ENCODE assay signal across 15 cellular contexts in genomic region chrX:12789976-12790375, GRCh38. TPM values are rescaled to one million over a fixed set of nuclear protein-coding genes. Genes with fewer than 3 reads are reported as not detected.
A peak's percentile ranks its signal among the peaks of the same experiment; 100 is the strongest.
DNase-seq lines count a peak whose midpoint lies in the region; ATAC-seq and TF ChIP-seq lines count a peak whose summit lies in the region.
"Had no signal": no experiment of that assay in that cellular context is flagged by ENCODE, and none has a peak within 500 bp of the region (broad histone marks: within the 10 kb centered on the region; RNA-seq: fewer than 3 reads in every experiment).

No MANE protein-coding gene starts in this region.

- TF ChIP-seq EP300 in upper lobe of left lung (IDR thresholded peaks at IDR 0.05), result no peak

- no peaks in the 10 kb centered on the region for H3K27me3 ChIP-seq in upper lobe of left lung
- H3K27me3 ChIP-seq: upper lobe of right lung had no signal

- CTCF ChIA-PET in activated naive CD4-positive, alpha-beta T cell treated with anti-CD3 and anti-CD28 coated beads, Interleukin-2, amount 10 ng/mL, durations not matched to agents 7 days and 5 days (lab: Charles Lee), result no interaction called here
- CTCF ChIA-PET in T-cell (lab: Charles Lee), result no interaction called here

- no peaks in the 10 kb centered on the region for H3K9me3 Mint-ChIP-seq in activated naive CD4-positive, alpha-beta T cell treated with anti-CD3 and anti-CD28 coated beads, Interleukin-2, amount 10 ng/mL, durations not matched to agents 7 days and 5 days
- no peaks in the 10 kb centered on the region for H3K9me3 Mint-ChIP-seq in T-cell
- no peaks in the 10 kb centered on the region for H3K9me3 Mint-ChIP-seq in stimulated activated naive B cell treated with anti-CD40 and anti-IgM and Interleukin-4, amounts not matched to agents 10 μg/mL and 1 μg/mL and 100 μg/mL, for 72 hours

- peaks cover 13% of the 10 kb centered on the region for H3K27me3 Mint-ChIP-seq in activated naive CD4-positive, alpha-beta T cell treated with anti-CD3 and anti-CD28 coated beads, Interleukin-2, amount 10 ng/mL, durations not matched to agents 7 days and 5 days
- peaks cover 3 to 11% of the 10 kb centered on the region in 2 donors for H3K27me3 Mint-ChIP-seq in T-cell
- H3K27me3 Mint-ChIP-seq in stimulated activated naive B cell treated with anti-CD40 and anti-IgM and Interleukin-4, amounts not matched to agents 10 μg/mL and 1 μg/mL and 100 μg/mL, for 72 hours, result peaks cover 0 to 21% of the 10 kb centered on the region in 2 donors

- WGBS in upper lobe of left lung, 2 donors, result 78 to 98% methylated on average over 4 of the region's 4 CpGs

- TF ChIP-seq POLR2A in upper lobe of left lung (IDR thresholded peaks at IDR 0.05), result no peak

- peaks cover 27% of the 10 kb centered on the region for H3K4me1 Mint-ChIP-seq in activated naive CD4-positive, alpha-beta T cell treated with anti-CD3 and anti-CD28 coated beads, Interleukin-2, amount 10 ng/mL, durations not matched to agents 7 days and 5 days
- H3K4me1 Mint-ChIP-seq in T-cell, result peaks cover 17 to 31% (median 25%) of the 10 kb centered on the region in 3 donors
- H3K4me1 Mint-ChIP-seq in stimulated activated naive B cell treated with anti-CD40 and anti-IgM and Interleukin-4, amounts not matched to agents 10 μg/mL and 1 μg/mL and 100 μg/mL, for 72 hours, result peaks cover 8 to 12% of the 10 kb centered on the region in 2 donors

- ATAC-seq in T-cell (replicated peaks in 1 of 4) (no peak), upper lobe of left lung (ENCODE audit: low FRiP score in 2 of 2) (no peak)
- ATAC-seq in stimulated activated naive B cell treated with anti-CD40 and anti-IgM and Interleukin-4, amounts not matched to agents 10 μg/mL and 1 μg/mL and 100 μg/mL, for 72 hours (replicated peaks), result no peak
- ATAC-seq: sciatic nerve, upper lobe of right lung had no signal

- peaks cover 13% of the 10 kb centered on the region for H3K36me3 Mint-ChIP-seq in activated naive CD4-positive, alpha-beta T cell treated with anti-CD3 and anti-CD28 coated beads, Interleukin-2, amount 10 ng/mL, durations not matched to agents 7 days and 5 days
- H3K36me3 Mint-ChIP-seq in T-cell, result no peaks in the 10 kb centered on the region
- peaks cover 0 to 8% of the 10 kb centered on the region in 2 donors for H3K36me3 Mint-ChIP-seq in stimulated activated naive B cell treated with anti-CD40 and anti-IgM and Interleukin-4, amounts not matched to agents 10 μg/mL and 1 μg/mL and 100 μg/mL, for 72 hours

- peaks cover 0 to 9% (median 0%) of the 10 kb centered on the region in 4 donors for H3K4me1 ChIP-seq in upper lobe of left lung
- H3K4me1 ChIP-seq: upper lobe of right lung had no signal

- no peak overlapping the region for H3K4me3 ChIP-seq in upper lobe of left lung

- peak overlapping the region; percentile 82 for H3K4me3 Mint-ChIP-seq in activated naive CD4-positive, alpha-beta T cell treated with anti-CD3 and anti-CD28 coated beads, Interleukin-2, amount 10 ng/mL, durations not matched to agents 7 days and 5 days
- peak overlapping the region; percentile 77 to 86 (median 83) for H3K4me3 Mint-ChIP-seq in T-cell
- peak overlapping the region; percentile 88 to 89 for H3K4me3 Mint-ChIP-seq in stimulated activated naive B cell treated with anti-CD40 and anti-IgM and Interleukin-4, amounts not matched to agents 10 μg/mL and 1 μg/mL and 100 μg/mL, for 72 hours

- no peak for TF ChIP-seq CTCF in upper lobe of left lung (IDR thresholded peaks at IDR 0.05)

- H3K27ac ChIP-seq in upper lobe of left lung, result no peak overlapping the region
- H3K27ac ChIP-seq: GM23248, upper lobe of right lung had no signal

- DNase-seq in activated naive CD4-positive, alpha-beta T cell treated with anti-CD3 and anti-CD28 coated beads, Interleukin-2, amount 10 ng/mL, durations not matched to agents 7 days and 5 days, result no peak
- DNase-seq in activated naive CD4-positive, alpha-beta T cell treated with anti-CD3 and anti-CD28 coated beads, Interleukin-2, amount 50 U/mL, for 16 hours, result no peak
- DNase-seq in T-cell (no peak), globus pallidus (ENCODE audit: low spot score) (peak; percentile 50), DMS 273 (lab: John Stamatoyannopoulos, UW; ENCODE audit: unreplicated experiment) (no peak), upper lobe of left lung (no peak), H4 (ENCODE audit: low spot score) (no peak)
- DNase-seq in stimulated activated naive B cell treated with anti-CD40 and anti-IgM and Interleukin-4, amounts not matched to agents 10 μg/mL and 1 μg/mL and 100 μg/mL, for 72 hours, result no peak
- DNase-seq: activated gamma-delta T cell, DMS 273 treated with DMSO at 0.1 percent for 48 hours, GM23248, NCI-H2107, NCI-H774, upper lobe of right lung had no signal

- H3K27ac Mint-ChIP-seq in activated naive CD4-positive, alpha-beta T cell treated with anti-CD3 and anti-CD28 coated beads, Interleukin-2, amount 10 ng/mL, durations not matched to agents 7 days and 5 days, result no peak overlapping the region
- H3K27ac Mint-ChIP-seq in T-cell, result no peak overlapping the region
- H3K27ac Mint-ChIP-seq in stimulated activated naive B cell treated with anti-CD40 and anti-IgM and Interleukin-4, amounts not matched to agents 10 μg/mL and 1 μg/mL and 100 μg/mL, for 72 hours, result peak overlapping the region; percentile 38

- no peaks in the 10 kb centered on the region for H3K9me3 ChIP-seq in upper lobe of left lung
- H3K9me3 ChIP-seq: upper lobe of right lung had no signal

- no peaks in the 10 kb centered on the region for H3K36me3 ChIP-seq in upper lobe of left lung
- H3K36me3 ChIP-seq: upper lobe of right lung had no signal

- POLR2A ChIA-PET in T-cell (lab: Charles Lee), result no interaction called here

RNA-seq across cellular contexts. Expression of gene PRPS2, which starts 1.2 kb away (rescaled TPM):
- 10 to 100 TPM; 20.9 to 31.6 (median 30.6) TPM for total RNA-seq in T-cell
- total RNA-seq in upper lobe of left lung, result 10 to 100 TPM in 5 of 6 donors, 1 to 10 TPM in 1; 5.2 to 27.4 (median 22.6) TPM
- 91.0 and 105 TPM in 2 replicates for total RNA-seq in H4 (2014; rRNA removed; shearing (Covaris generic))
